8 cellular contexts compared by ENCODE assay signal in the genomic region with DNA sequence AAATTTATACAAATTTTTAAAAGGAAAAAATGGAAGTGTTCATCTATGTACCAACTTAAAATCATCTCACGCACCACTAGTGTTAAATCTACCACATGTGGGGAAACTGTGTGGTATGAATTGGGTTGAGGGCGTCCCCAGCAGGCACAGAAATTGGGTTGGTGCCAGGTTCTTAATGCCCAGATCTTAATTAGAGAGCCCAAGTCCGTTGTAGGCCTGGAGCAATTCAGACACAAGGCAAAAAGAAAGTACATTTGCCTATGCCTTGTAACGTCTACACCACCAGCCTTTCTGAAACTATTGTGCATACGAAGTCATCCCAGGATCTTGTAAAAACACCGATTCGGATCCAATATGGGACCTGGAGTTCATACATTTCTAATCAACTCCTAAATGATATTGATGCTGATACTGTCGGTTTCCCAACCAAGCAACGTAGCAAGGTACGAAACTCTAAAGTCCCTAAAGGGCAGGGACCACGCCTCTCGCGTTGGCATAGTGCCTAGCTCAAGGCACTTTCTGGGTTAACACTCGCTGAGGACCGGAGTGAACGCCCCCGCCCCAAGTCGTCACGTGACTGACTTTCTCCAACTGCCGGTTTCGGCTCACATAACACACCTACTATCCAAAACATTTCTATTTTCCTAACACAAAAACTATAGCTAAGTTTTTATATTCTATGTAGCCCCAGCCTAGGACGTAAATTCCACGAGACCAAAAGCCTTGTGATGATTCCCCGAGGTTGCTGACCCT. TPM values are rescaled to one million over a fixed set of nuclear protein-coding genes. Genes with fewer than 3 reads are reported as not detected.
A peak's percentile ranks its signal among the peaks of the same experiment; 100 is the strongest.
DNase-seq lines count a peak whose midpoint lies in the region; ATAC-seq and TF ChIP-seq lines count a peak whose summit lies in the region.

No MANE protein-coding gene starts in this region.

- intact Hi-C loops in lower lobe of right lung (cut with DNase I), result no loop called here

- H3K4me1 ChIP-seq in lower lobe of right lung, result peaks cover 41% of the 10 kb centered on the region

- no peak for TF ChIP-seq CTCF in lower lobe of right lung (IDR thresholded peaks at IDR 0.05)

- DNase-seq in A172 (ENCODE audit: low spot score) (peak; percentile 68), NCI-H510A (lab: John Stamatoyannopoulos, UW) (peak; percentile 68), dermis microvascular lymphatic vessel endothelial cell (ENCODE audit: low read depth in 2 of 2) (peak; percentile 40 to 83), lower lobe of right lung (peak; percentile 81)
- DNase-seq in activated CD4-positive, alpha-beta T cell treated with anti-CD3 and anti-CD28 coated beads, Interleukin-2, amount 50 U/mL, for 24 hours (ENCODE audit: low read depth in 1 of 2, low spot score in 1 of 2), result peak; percentile 46 to 73
- peak; percentile 57 to 67 (median 62) for DNase-seq in stimulated activated CD4-positive, alpha-beta T cell treated with anti-CD3 and anti-CD28 coated beads, TNF-alpha, amount 100 ng/mL, for 48 hours (ENCODE audit: low read depth in 3 of 3)

- peak overlapping the region; percentile 82 for H3K4me3 ChIP-seq in lower lobe of right lung

- no peaks in the 10 kb centered on the region for H3K27me3 ChIP-seq in lower lobe of right lung (ENCODE audit: low read depth)

- peaks cover 15% of the 10 kb centered on the region for H3K36me3 ChIP-seq in lower lobe of right lung

- H3K27ac ChIP-seq in lower lobe of right lung, result peak overlapping the region; percentile 92

- ATAC-seq in GM18517 (IDR thresholded peaks at IDR 0.05; ENCODE audit: unreplicated experiment), result peak; percentile 31
- peak; percentile 25 for ATAC-seq in HG03108 (IDR thresholded peaks at IDR 0.05; ENCODE audit: unreplicated experiment)
- ATAC-seq in lower lobe of right lung, result peak; percentile 76 to 83

- H3K9me3 ChIP-seq in lower lobe of right lung, result no peaks in the 10 kb centered on the region

RNA-seq across cellular contexts. Expression of a gene that starts 0.9 kb away (rescaled TPM):
- 79.5 and 109 TPM in 2 replicates for total RNA-seq in A172 (2014; rRNA removed; shearing (Covaris generic))
- total RNA-seq in dermis microvascular lymphatic vessel endothelial cell (229 and 282 TPM in 2 replicates), lower lobe of right lung (170 TPM)

RNA-seq across cellular contexts. Expression of a gene that starts 48.7 kb away (rescaled TPM):
- 2.3 and 2.9 TPM in 2 replicates for total RNA-seq in A172 (2014; rRNA removed; shearing (Covaris generic))
- total RNA-seq in dermis microvascular lymphatic vessel endothelial cell (not detected in 2 replicates), lower lobe of right lung (not detected)

RNA-seq across cellular contexts. Expression of a gene that starts 55.7 kb away (rescaled TPM):
- total RNA-seq in A172 (2014; rRNA removed; shearing (Covaris generic)), result 7.6 and 9.7 TPM in 2 replicates
- total RNA-seq in dermis microvascular lymphatic vessel endothelial cell (9.8 and 11.8 TPM in 2 replicates), lower lobe of right lung (15.4 TPM)

Comparison
In these comparisons a context has a peak if more than half of its experiments do, and no peak if none do; other contexts are left out.
1. Peak in every context shown above with its lines: DNase-seq, ATAC-seq, H3K4me3 ChIP-seq and H3K27ac ChIP-seq.
2. ATAC-seq: peak in every context shown above with its lines; median percentile 80 in lower lobe of right lung; 31 in GM18517; 25 in HG03108.